9 cellular contexts compared by ENCODE assay signal in the genomic region with DNA sequence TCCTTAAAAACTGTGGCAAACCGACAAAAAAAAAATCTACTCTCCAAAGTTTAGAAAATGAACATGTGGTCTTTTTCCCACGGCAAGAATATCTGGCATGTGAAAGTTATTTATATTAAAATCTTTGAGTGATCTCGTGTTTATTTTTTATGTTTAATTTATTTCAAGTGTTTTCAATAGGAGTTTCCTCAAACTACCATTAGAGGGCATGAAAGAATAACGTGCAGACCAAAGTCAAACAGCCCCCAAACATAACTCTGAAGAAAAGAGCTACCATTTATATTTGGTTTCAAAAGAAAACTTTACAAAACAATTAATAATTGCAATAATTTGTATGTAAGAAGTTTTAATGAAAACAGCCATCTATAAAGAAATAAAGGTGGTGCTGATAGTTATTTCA.
DNase-seq lines count a peak whose midpoint lies in the region; ATAC-seq and TF ChIP-seq lines count a peak whose summit lies in the region.
"Had no signal": no experiment of that assay in that cellular context is flagged by ENCODE, and none has a peak within 500 bp of the region (broad histone marks: within the 10 kb centered on the region; RNA-seq: fewer than 3 reads in every experiment).

No MANE protein-coding gene starts in this region.

- no peaks in the 10 kb centered on the region for H3K27me3 Mint-ChIP-seq in activated T-helper 2 cell treated with anti-CD3 and anti-CD28 coated beads, Interferon-gamma antibody, Interleukin-2, Interleukin-4, amounts not matched to agents 10 μg/mL and 5 μg/mL and 100 μg/mL, durations not matched to agents 14 hours and 24 hours and 36 hours (ENCODE audit: low read depth)

- H3K27me3 ChIP-seq in A673 (replicated peaks; ENCODE audit: insufficient read depth, low read depth, low read length, poor library complexity): no peaks in the 10 kb centered on the region
- H3K27me3 ChIP-seq: stomach had no signal

- H3K4me3 Mint-ChIP-seq in activated T-helper 2 cell treated with anti-CD3 and anti-CD28 coated beads, Interferon-gamma antibody, Interleukin-2, Interleukin-4, amounts not matched to agents 10 μg/mL and 5 μg/mL and 100 μg/mL, durations not matched to agents 14 hours and 24 hours and 36 hours (ENCODE audit: low read depth): no peak overlapping the region

- H3K27ac ChIP-seq in A673 (ENCODE audit: low read depth, low read length, poor library complexity, severe bottlenecking): no peak overlapping the region
- H3K27ac ChIP-seq: stomach had no signal

- DNase-seq in A673 (ENCODE audit: low spot score): peak; percentile 47
- DNase-seq in GM13977 (ENCODE audit: low spot score): no peak
- peak; percentile 6 for DNase-seq in RPMI8226
- peak; percentile 10 for DNase-seq in globus pallidus (ENCODE audit: low spot score)
- no peak for DNase-seq in stimulated activated CD4-positive, alpha-beta T cell treated with anti-CD3 and anti-CD28 coated beads, Interleukin-1b, Interleukin-23, amount 100 ng/mL, for 48 hours
- no peak for DNase-seq in activated T-helper 2 cell treated with anti-CD3 and anti-CD28 coated beads, Interferon-gamma antibody, Interleukin-2, Interleukin-4, amounts not matched to agents 10 μg/mL and 5 μg/mL and 100 μg/mL, durations not matched to agents 14 hours and 24 hours and 36 hours (ENCODE audit: low spot score)
- DNase-seq: stomach had no signal

- H3K36me3 ChIP-seq in A673 (ENCODE audit: insufficient read depth, low read length, poor library complexity, severe bottlenecking): no peaks in the 10 kb centered on the region
- H3K36me3 ChIP-seq: stomach had no signal

- CTCF ChIA-PET in A673 (lab: Charles Lee): interaction anchor here (0.6 to 1.0 kb wide), 5 partner anchors 21 to 922 kb away, joined by 3 to 6 read pairs (median 3); no protein-coding TSS in a partner anchor

- POLR2A ChIA-PET in A673 (lab: Charles Lee; ENCODE audit: low non-redundant PET): no interaction called here

- no peaks in the 10 kb centered on the region for H3K9me3 Mint-ChIP-seq in activated T-helper 2 cell treated with anti-CD3 and anti-CD28 coated beads, Interferon-gamma antibody, Interleukin-2, Interleukin-4, amounts not matched to agents 10 μg/mL and 5 μg/mL and 100 μg/mL, durations not matched to agents 14 hours and 24 hours and 36 hours

- no peak overlapping the region for H3K27ac Mint-ChIP-seq in activated T-helper 2 cell treated with anti-CD3 and anti-CD28 coated beads, Interferon-gamma antibody, Interleukin-2, Interleukin-4, amounts not matched to agents 10 μg/mL and 5 μg/mL and 100 μg/mL, durations not matched to agents 14 hours and 24 hours and 36 hours

- no peaks in the 10 kb centered on the region for H3K9me3 ChIP-seq in A673 (ENCODE audit: low read depth, low read length, poor library complexity, severe bottlenecking)
- H3K9me3 ChIP-seq: stomach had no signal

- in situ Hi-C loops in GM13977 (cut with MboI; ENCODE audit: low pct_unique_long_range_greater_than_20kb, low sequenced_read_pairs, unreplicated experiment): no loop called here

- BruUV-seq in A673 (replicated peaks; lab: Mats Ljungman, UMichigan): no TSS peak

- H3K4me3 ChIP-seq in A673 (ENCODE audit: low read depth, low read length, poor library complexity, severe bottlenecking): no peak overlapping the region
- H3K4me3 ChIP-seq: stomach had no signal

- intact Hi-C loops in A673 (cut with micrococcal nuclease; ENCODE audit: unreplicated experiment): loop anchor here (2.0 to 5.0 kb wide), 2 partner anchors 73 to 373 kb away; no protein-coding TSS in a partner anchor
- intact Hi-C loops in activated T-helper 2 cell treated with anti-CD3 and anti-CD28 coated beads, Interferon-gamma antibody, Interleukin-2, Interleukin-4, amounts not matched to agents 10 μg/mL and 5 μg/mL and 100 μg/mL, durations not matched to agents 14 hours and 24 hours and 36 hours (cut with micrococcal nuclease): no loop called here

- no peaks in the 10 kb centered on the region for H3K36me3 Mint-ChIP-seq in activated T-helper 2 cell treated with anti-CD3 and anti-CD28 coated beads, Interferon-gamma antibody, Interleukin-2, Interleukin-4, amounts not matched to agents 10 μg/mL and 5 μg/mL and 100 μg/mL, durations not matched to agents 14 hours and 24 hours and 36 hours (ENCODE audit: low read depth)

- TF ChIP-seq CTCF in A673 (conservative IDR thresholded peaks at IDR 0.05; ENCODE audit: low read depth, low read length): peak; percentile 72
- TF ChIP-seq CTCF in GM13977 (IDR thresholded peaks at IDR 0.05; ENCODE audit: extremely low read depth, insufficient read depth, missing control alignments): peak; percentile 5

- no peak for ATAC-seq in HG03039 (IDR thresholded peaks at IDR 0.05; ENCODE audit: unreplicated experiment)
- ATAC-seq in GM18861 (IDR thresholded peaks at IDR 0.05; ENCODE audit: unreplicated experiment): no peak

- H3K4me1 ChIP-seq in A673 (ENCODE audit: insufficient read depth, low read length, poor library complexity, severe bottlenecking): no peaks in the 10 kb centered on the region
- H3K4me1 ChIP-seq: stomach had no signal

- H3K4me1 Mint-ChIP-seq in activated T-helper 2 cell treated with anti-CD3 and anti-CD28 coated beads, Interferon-gamma antibody, Interleukin-2, Interleukin-4, amounts not matched to agents 10 μg/mL and 5 μg/mL and 100 μg/mL, durations not matched to agents 14 hours and 24 hours and 36 hours (ENCODE audit: low read depth): no peaks in the 10 kb centered on the region

Comparison
In these comparisons a context has a peak if more than half of its experiments do, and no peak if none do; other contexts are left out.
1. DNase-seq: peak in A673 (single experiment), RPMI8226 (single experiment) and globus pallidus (single experiment); none in GM13977 (single experiment), stimulated activated CD4-positive, alpha-beta T cell treated with anti-CD3 and anti-CD28 coated beads, Interleukin-1b, Interleukin-23, amount 100 ng/mL, for 48 hours (single experiment) and activated T-helper 2 cell treated with anti-CD3 and anti-CD28 coated beads, Interferon-gamma antibody, Interleukin-2, Interleukin-4, amounts not matched to agents 10 μg/mL and 5 μg/mL and 100 μg/mL, durations not matched to agents 14 hours and 24 hours and 36 hours (single experiment).